Comparison of ENCODE assay signal across 7 cellular contexts in genomic region chr11:3834349-3835099, GRCh38. TPM values are rescaled to one million over a fixed set of nuclear protein-coding genes. Genes with fewer than 3 reads are reported as not detected.
DNase-seq lines count a peak whose midpoint lies in the region; ATAC-seq and TF ChIP-seq lines count a peak whose summit lies in the region.

No MANE protein-coding gene starts in this region.

- H3K9me3 ChIP-seq in HUES6 (ENCODE audit: control insufficient read depth, insufficient read depth, low read depth, low read length) (no peaks in the 10 kb centered on the region), left ventricle myocardium inferior (replicated peaks) (no peaks in the 10 kb centered on the region)

- peak overlapping the region; percentile 11 for H3K9ac ChIP-seq in HUES6 (ENCODE audit: low read length)

- peak; percentile 53 for ATAC-seq in WTC11
- ATAC-seq in stimulated activated naive CD8-positive, alpha-beta T cell treated with anti-CD3 and anti-CD28 coated beads, Interleukin-15, amount 100 ng/mL, for 72 hours, result no peak

- DNase-seq in WTC11 (ENCODE audit: low spot score), result peak; percentile 28
- DNase-seq in left ventricle myocardium inferior, result peak; percentile 53
- DNase-seq in stimulated activated naive CD8-positive, alpha-beta T cell treated with anti-CD3 and anti-CD28 coated beads, Interleukin-15, amount 100 ng/mL, for 72 hours, result peak in 1 of 2 donors; percentile 32
- no peak for DNase-seq in activated gamma-delta T cell treated with Interleukin-2 at 50 U/mL for 16 hours
- DNase-seq in stimulated activated CD8-positive, alpha-beta memory T cell treated with anti-CD3 and anti-CD28 coated beads, Interleukin-4, amount 100 ng/mL, for 48 hours, result no peak
- DNase-seq in GM20000 (ENCODE audit: low spot score), result no peak

- H3K27me3 Mint-ChIP-seq in WTC11 (ENCODE audit: low read depth), result no peaks in the 10 kb centered on the region
- H3K27me3 Mint-ChIP-seq in stimulated activated naive CD8-positive, alpha-beta T cell treated with anti-CD3 and anti-CD28 coated beads, Interleukin-15, amount 100 ng/mL, for 72 hours, result no peaks in the 10 kb centered on the region

- peaks cover 50% of the 10 kb centered on the region for H3K4me1 Mint-ChIP-seq in WTC11
- peaks cover 92% of the 10 kb centered on the region for H3K4me1 Mint-ChIP-seq in stimulated activated naive CD8-positive, alpha-beta T cell treated with anti-CD3 and anti-CD28 coated beads, Interleukin-15, amount 100 ng/mL, for 72 hours

- H3K36me3 ChIP-seq in HUES6 (ENCODE audit: control insufficient read depth, insufficient read depth, low read length) (peaks cover 14% of the 10 kb centered on the region), left ventricle myocardium inferior (peaks cover 12% of the 10 kb centered on the region)

- intact Hi-C loops in left ventricle myocardium inferior (cut with micrococcal nuclease), result no loop called here

- no peak for TF ChIP-seq CTCF in WTC11 (IDR thresholded peaks at IDR 0.05)
- no peak for TF ChIP-seq CTCF in left ventricle myocardium inferior (IDR thresholded peaks at IDR 0.05; ENCODE audit: borderline replicate concordance)
- no peak for TF ChIP-seq CTCF in GM20000 (IDR thresholded peaks at IDR 0.05; ENCODE audit: extremely low read depth, missing control alignments)

- POLR2A ChIA-PET in WTC11 (lab: Charles Lee), result no interaction called here

- H3K4me3 Mint-ChIP-seq in WTC11, result no peak overlapping the region; the same call in 1 of the 2 replicates
- H3K4me3 Mint-ChIP-seq in stimulated activated naive CD8-positive, alpha-beta T cell treated with anti-CD3 and anti-CD28 coated beads, Interleukin-15, amount 100 ng/mL, for 72 hours, result peak overlapping the region; percentile 83 to 95

- H3K9me3 Mint-ChIP-seq in WTC11, result no peaks in the 10 kb centered on the region
- no peaks in the 10 kb centered on the region for H3K9me3 Mint-ChIP-seq in stimulated activated naive CD8-positive, alpha-beta T cell treated with anti-CD3 and anti-CD28 coated beads, Interleukin-15, amount 100 ng/mL, for 72 hours

- H3K27me3 ChIP-seq in HUES6 (ENCODE audit: control insufficient read depth, insufficient read depth, low read length) (no peaks in the 10 kb centered on the region), left ventricle myocardium inferior (ENCODE audit: low read depth) (no peaks in the 10 kb centered on the region)

- H3K4me3 ChIP-seq in HUES6 (ENCODE audit: low read depth, low read length) (no peak overlapping the region; the same call in 1 of the 2 replicates), left ventricle myocardium inferior (peak overlapping the region; percentile 22)

- H3K27ac Mint-ChIP-seq in WTC11, result peak overlapping the region; percentile 67; the same call in 1 of the 2 replicates
- peak overlapping the region; percentile 91 to 94 for H3K27ac Mint-ChIP-seq in stimulated activated naive CD8-positive, alpha-beta T cell treated with anti-CD3 and anti-CD28 coated beads, Interleukin-15, amount 100 ng/mL, for 72 hours

- CTCF ChIA-PET in WTC11 (lab: Charles Lee), result interaction anchor here (1.0 to 4.7 kb wide), 6 partner anchors 9 to 26 kb away, joined by 4 to 34 read pairs (median 5); partner anchors contain the start of gene STIM1

- no peak overlapping the region for H3K27ac ChIP-seq in HUES6 (ENCODE audit: low read depth, low read length)
- peak overlapping the region; percentile 67 for H3K27ac ChIP-seq in left ventricle myocardium inferior (replicated peaks)

- peaks cover 47% of the 10 kb centered on the region for H3K4me1 ChIP-seq in HUES6 (ENCODE audit: control insufficient read depth, insufficient read depth, low read length)
- H3K4me1 ChIP-seq in left ventricle myocardium inferior, result peaks cover 89% of the 10 kb centered on the region

- peaks cover 17% of the 10 kb centered on the region for H3K36me3 Mint-ChIP-seq in WTC11

TF ChIP-seq in WTC11, 78 proteins besides CTCF, POLR2A, EP300 and RAD21:
- TF ChIP-seq ZNF281 (CRISPR knock-in tag; IDR thresholded peaks at IDR 0.05), result peak; percentile 65; the same call in 1 of the 2 replicates
- no peak for TF ChIP-seq ZNF396 (CRISPR knock-in tag; IDR thresholded peaks at IDR 0.05; ENCODE audit: borderline replicate concordance)
- no peak for TF ChIP-seq ZSCAN18 (CRISPR knock-in tag; IDR thresholded peaks at IDR 0.05)

RNA-seq across cellular contexts. Expression of gene RHOG, which starts 6.2 kb away (rescaled TPM):
- 28.8 to 33.6 TPM (median 28.8 TPM) in 3 replicates for total RNA-seq in WTC11 (2021)
- total RNA-seq in left ventricle myocardium inferior, result 23.1 TPM

RNA-seq across cellular contexts. Expression of gene STIM1, which starts 20.9 kb away (rescaled TPM):
- total RNA-seq in WTC11 (2021), result 17.0 to 18.0 TPM (median 17.4 TPM) in 3 replicates
- total RNA-seq in left ventricle myocardium inferior, result 32.0 TPM

RNA-seq across cellular contexts. Expression of gene PGAP2, which starts 26.2 kb away (rescaled TPM):
- total RNA-seq in WTC11 (2021) (38.2 to 43.0 TPM (median 40.7 TPM) in 3 replicates), left ventricle myocardium inferior (27.8 TPM)

RNA-seq across cellular contexts. Expression of gene NUP98, which starts 37.2 kb away (rescaled TPM):
- 81.3 to 91.4 TPM (median 81.4 TPM) in 3 replicates for total RNA-seq in WTC11 (2021)
- 37.3 TPM for total RNA-seq in left ventricle myocardium inferior

Comparison
In these comparisons a context has a peak if more than half of its experiments do, and no peak if none do; other contexts are left out.
1. DNase-seq: peak in WTC11 (single experiment) and left ventricle myocardium inferior (single experiment); none in activated gamma-delta T cell treated with Interleukin-2 at 50 U/mL for 16 hours (single experiment), stimulated activated CD8-positive, alpha-beta memory T cell treated with anti-CD3 and anti-CD28 coated beads, Interleukin-4, amount 100 ng/mL, for 48 hours (single experiment) and GM20000 (single experiment).